ENCODE assay signal across 27 cellular contexts in the genomic region with DNA sequence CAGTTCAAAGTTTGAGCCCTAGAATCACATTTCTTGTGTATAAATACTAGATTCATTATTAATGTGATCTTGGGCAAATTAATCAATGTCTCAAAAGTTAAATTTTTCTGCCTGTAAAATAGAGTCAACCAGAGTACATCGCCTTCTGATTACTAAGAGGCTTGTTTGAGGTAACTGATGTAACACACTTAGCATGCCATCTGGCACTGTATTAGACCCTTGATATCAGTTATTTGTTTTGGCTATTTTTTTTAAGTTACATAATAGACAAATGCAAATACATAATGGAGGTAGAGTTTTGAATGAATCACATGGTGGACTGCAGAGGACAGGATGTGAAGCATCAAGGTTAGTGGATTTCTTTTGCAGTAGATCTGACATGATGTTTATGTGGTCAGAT.
"Had no signal": no experiment of that assay in that cellular context is flagged by ENCODE, and none has a peak within 500 bp of the region (broad histone marks: within the 10 kb centered on the region; RNA-seq: fewer than 3 reads in every experiment).

No MANE protein-coding gene starts in this region.

- H3K27me3 Mint-ChIP-seq: naive B cell; natural killer cell treated with Interleukin-12 subunit alpha and Interleukin-12 subunit beta and Interleukin-15 and Interleukin-18, amount 100 ng/mL, for 72 hours; type B pancreatic cell had no signal

- H3K27ac ChIP-seq: dorsolateral prefrontal cortex, foreskin keratinocyte, gastroesophageal sphincter, heart left ventricle, hepatocyte, left lung, neutrophil, parathyroid adenoma, prostate gland, right atrium auricular region, sigmoid colon, stomach, thyroid gland had no signal

- FAIRE-seq: colon, kidney had no signal

- H3K36me3 Mint-ChIP-seq: naive B cell; stimulated activated effector memory CD8-positive, alpha-beta T cell treated with anti-CD3 and anti-CD28 coated beads, Interleukin-12 subunit alpha, Interleukin-12 subunit beta, amount 100 ng/mL, for 72 hours; type B pancreatic cell had no signal

- H3K4me1 Mint-ChIP-seq: naive B cell; stimulated activated effector memory CD8-positive, alpha-beta T cell treated with anti-CD3 and anti-CD28 coated beads, Interleukin-12 subunit alpha, Interleukin-12 subunit beta, amount 100 ng/mL, for 72 hours had no signal

- H3K4me3 Mint-ChIP-seq: mesothelial cell of epicardium; naive B cell; natural killer cell treated with Interleukin-12 subunit alpha and Interleukin-12 subunit beta and Interleukin-15 and Interleukin-18, amount 100 ng/mL, for 72 hours; neural crest cell; stimulated activated effector memory CD8-positive, alpha-beta T cell treated with anti-CD3 and anti-CD28 coated beads, Interleukin-12 subunit alpha, Interleukin-12 subunit beta, amount 100 ng/mL, for 72 hours; type B pancreatic cell had no signal

- H3K79me2 ChIP-seq: hepatocyte, parathyroid adenoma had no signal

- H3K9ac ChIP-seq: parathyroid adenoma had no signal

- H3K36me3 ChIP-seq: gastroesophageal sphincter, heart left ventricle, left lung, neutrophil, prostate gland, right atrium auricular region, sigmoid colon, stomach, thyroid gland had no signal

- H3K4me1 ChIP-seq: foreskin keratinocyte, gastroesophageal sphincter, heart left ventricle, left lung, parathyroid adenoma, prostate gland, right atrium auricular region, sigmoid colon, stomach, thyroid gland had no signal

- H3K27me3 ChIP-seq: dorsolateral prefrontal cortex, foreskin keratinocyte, gastroesophageal sphincter, heart left ventricle, hepatocyte, left lung, neutrophil, right atrium auricular region, sigmoid colon, stomach, thyroid gland had no signal

- H3K9me3 Mint-ChIP-seq: neural crest cell had no signal

- H3K9me3 ChIP-seq: gastroesophageal sphincter, heart left ventricle, left lung, mucosa of descending colon, neutrophil, prostate gland, right atrium auricular region, sigmoid colon, stomach, thyroid gland had no signal

- DNase-seq: dorsolateral prefrontal cortex; effector CD4-positive, alpha-beta T cell; foreskin keratinocyte; heart left ventricle; kidney; left lung; mesenchymal stem cell; mucosa of descending colon; naive B cell; sigmoid colon; stimulated activated CD4-positive, alpha-beta T cell treated with anti-CD3 and anti-CD28 coated beads, Interleukin-2, amount 100 ng/mL, for 24 hours; stimulated activated CD4-positive, alpha-beta T cell treated with anti-CD3 and anti-CD28 coated beads, Interleukin-4, amount 100 ng/mL, for 24 hours; stimulated activated naive CD4-positive, alpha-beta T cell treated with Interleukin-2 at 50 U/mL for 16 hours; stomach; thyroid gland had no signal

- H3K27ac Mint-ChIP-seq: mesothelial cell of epicardium; natural killer cell treated with Interleukin-12 subunit alpha and Interleukin-12 subunit beta and Interleukin-15 and Interleukin-18, amount 100 ng/mL, for 72 hours; stimulated activated effector memory CD8-positive, alpha-beta T cell treated with anti-CD3 and anti-CD28 coated beads, Interleukin-12 subunit alpha, Interleukin-12 subunit beta, amount 100 ng/mL, for 72 hours; type B pancreatic cell had no signal

- H3K4me2 ChIP-seq: hepatocyte had no signal

- H2AFZ ChIP-seq: hepatocyte, parathyroid adenoma had no signal

- H3K4me3 ChIP-seq: dorsolateral prefrontal cortex, gastroesophageal sphincter, heart left ventricle, hepatocyte, left lung, mucosa of descending colon, prostate gland, right atrium auricular region, sigmoid colon, stomach, thyroid gland had no signal
